In the genomic region with DNA sequence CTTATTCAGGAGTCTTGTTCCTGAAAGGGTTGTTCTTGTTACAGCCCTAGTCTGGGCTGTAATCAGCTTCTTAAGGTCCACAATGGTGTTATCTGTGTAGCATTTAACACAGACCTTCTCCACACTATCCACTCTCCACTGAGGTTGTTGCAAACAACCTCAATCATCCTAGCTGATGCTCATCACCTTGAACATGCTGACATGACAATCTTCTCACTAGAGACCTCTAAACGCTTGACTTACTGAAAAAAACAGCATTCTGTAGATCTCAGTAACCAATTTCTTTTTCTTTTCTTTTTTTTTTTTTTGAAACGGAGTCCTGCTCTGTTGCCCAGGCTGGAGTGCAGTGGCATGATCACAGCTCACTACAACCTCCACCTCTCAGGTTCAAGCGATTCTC, we compare ENCODE assay signal across 1 cellular context.
TF ChIP-seq lines count a peak whose summit lies in the region.

No MANE protein-coding gene starts in this region.

TF ChIP-seq in HepG2, 621 proteins besides CTCF, POLR2A, EP300 and RAD21:
- TF ChIP-seq CHD4 (IDR thresholded peaks at IDR 0.05; ENCODE audit: borderline replicate concordance, low read length) (no peak), RXRB (CRISPR knock-in tag; IDR thresholded peaks at IDR 0.05; ENCODE audit: borderline replicate concordance) (no peak), MAFK (conservative IDR thresholded peaks at IDR 0.05 in 1 of 2, IDR thresholded peaks at IDR 0.05 in 1 of 2; ENCODE audit: low read length in 2 of 2) (peak; percentile 91 to 93), MAFF (IDR thresholded peaks at IDR 0.05; ENCODE audit: low read depth, low read length) (peak; percentile 89)
